1 cellular context compared by ENCODE assay signal in the genomic region with DNA sequence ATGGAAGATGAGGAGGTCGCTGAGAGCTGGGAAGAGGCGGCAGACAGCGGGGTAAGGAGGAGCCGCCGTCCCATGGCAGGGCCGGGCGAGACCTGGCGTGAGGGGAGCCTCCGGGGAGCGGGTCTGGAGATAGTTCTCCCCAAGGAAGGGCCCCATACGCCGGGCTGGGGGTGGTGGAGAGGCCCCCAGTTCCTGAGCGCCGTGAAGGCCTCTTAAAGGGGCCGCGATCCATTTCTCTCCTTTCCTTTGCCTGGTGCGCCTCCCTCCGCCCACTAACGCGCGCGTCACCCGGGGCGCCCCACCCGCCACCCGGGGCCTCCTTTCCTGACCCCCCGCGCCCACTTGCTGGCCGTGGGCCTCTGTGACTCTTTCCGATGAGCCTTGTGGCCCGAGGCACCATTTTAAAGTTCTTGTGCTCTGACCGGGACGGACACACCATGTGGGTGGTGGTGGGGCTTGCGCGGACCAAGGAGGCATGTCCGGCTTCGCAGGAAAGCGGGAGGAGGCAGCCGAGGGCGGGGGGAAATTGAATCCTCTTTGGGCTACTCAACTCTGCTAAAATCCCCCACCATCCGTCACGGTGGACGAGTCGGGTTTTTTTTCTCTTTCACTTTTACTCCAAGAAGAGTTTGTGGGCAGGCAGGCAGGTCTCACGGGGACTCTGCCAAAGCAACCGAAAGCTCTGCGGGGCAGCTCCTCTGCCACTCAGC.
A peak's percentile ranks its signal among the peaks of the same experiment; 100 is the strongest.
TF ChIP-seq lines count a peak whose summit lies in the region.

No MANE protein-coding gene starts in this region.

TF ChIP-seq in HepG2, 621 proteins besides CTCF, POLR2A, EP300 and RAD21 (continued from another document and continues in another):
- peak; percentile 65; the same call in 1 of the 2 replicates for TF ChIP-seq ZNF615 (CRISPR knock-in tag; IDR thresholded peaks at IDR 0.05; ENCODE audit: borderline replicate concordance)
- peak; percentile 88 for TF ChIP-seq SALL1 (CRISPR knock-in tag; IDR thresholded peaks at IDR 0.05)
- no peak for TF ChIP-seq NFIC (IDR thresholded peaks at IDR 0.05; ENCODE audit: low read length)
- TF ChIP-seq NPAS2 (CRISPR knock-in tag; IDR thresholded peaks at IDR 0.05; ENCODE audit: borderline replicate concordance) = 0 out of 2 replicates have a peak, but pooled peaks have one; percentile 40
- TF ChIP-seq, protein P1, sequence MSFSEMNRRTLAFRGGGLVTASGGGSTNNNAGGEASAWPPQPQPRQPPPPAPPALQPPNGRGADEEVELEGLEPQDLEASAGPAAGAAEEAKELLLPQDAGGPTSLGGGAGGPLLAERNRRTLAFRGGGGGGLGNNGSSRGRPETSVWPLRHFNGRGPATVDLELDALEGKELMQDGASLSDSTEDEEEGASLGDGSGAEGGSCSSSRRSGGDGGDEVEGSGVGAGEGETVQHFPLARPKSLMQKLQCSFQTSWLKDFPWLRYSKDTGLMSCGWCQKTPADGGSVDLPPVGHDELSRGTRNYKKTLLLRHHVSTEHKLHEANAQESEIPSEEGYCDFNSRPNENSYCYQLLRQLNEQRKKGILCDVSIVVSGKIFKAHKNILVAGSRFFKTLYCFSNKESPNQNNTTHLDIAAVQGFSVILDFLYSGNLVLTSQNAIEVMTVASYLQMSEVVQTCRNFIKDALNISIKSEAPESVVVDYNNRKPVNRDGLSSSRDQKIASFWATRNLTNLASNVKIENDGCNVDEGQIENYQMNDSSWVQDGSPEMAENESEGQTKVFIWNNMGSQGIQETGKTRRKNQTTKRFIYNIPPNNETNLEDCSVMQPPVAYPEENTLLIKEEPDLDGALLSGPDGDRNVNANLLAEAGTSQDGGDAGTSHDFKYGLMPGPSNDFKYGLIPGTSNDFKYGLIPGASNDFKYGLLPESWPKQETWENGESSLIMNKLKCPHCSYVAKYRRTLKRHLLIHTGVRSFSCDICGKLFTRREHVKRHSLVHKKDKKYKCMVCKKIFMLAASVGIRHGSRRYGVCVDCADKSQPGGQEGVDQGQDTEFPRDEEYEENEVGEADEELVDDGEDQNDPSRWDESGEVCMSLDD (CRISPR knock-in tag; IDR thresholded peaks at IDR 0.05; ENCODE audit: borderline replicate concordance) = 0 out of 2 replicates have a peak, but pooled peaks have one; percentile 60
- peak; percentile 99 for TF ChIP-seq ZFX (CRISPR knock-in tag; IDR thresholded peaks at IDR 0.05; ENCODE audit: low read depth)
- TF ChIP-seq, protein P2, sequence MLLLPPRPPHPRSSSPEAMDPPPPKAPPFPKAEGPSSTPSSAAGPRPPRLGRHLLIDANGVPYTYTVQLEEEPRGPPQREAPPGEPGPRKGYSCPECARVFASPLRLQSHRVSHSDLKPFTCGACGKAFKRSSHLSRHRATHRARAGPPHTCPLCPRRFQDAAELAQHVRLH (CRISPR knock-in tag; IDR thresholded peaks at IDR 0.05; ENCODE audit: borderline replicate concordance, low read depth) = peak; percentile 90; the same call in 1 of the 2 replicates
- TF ChIP-seq, protein P3, sequence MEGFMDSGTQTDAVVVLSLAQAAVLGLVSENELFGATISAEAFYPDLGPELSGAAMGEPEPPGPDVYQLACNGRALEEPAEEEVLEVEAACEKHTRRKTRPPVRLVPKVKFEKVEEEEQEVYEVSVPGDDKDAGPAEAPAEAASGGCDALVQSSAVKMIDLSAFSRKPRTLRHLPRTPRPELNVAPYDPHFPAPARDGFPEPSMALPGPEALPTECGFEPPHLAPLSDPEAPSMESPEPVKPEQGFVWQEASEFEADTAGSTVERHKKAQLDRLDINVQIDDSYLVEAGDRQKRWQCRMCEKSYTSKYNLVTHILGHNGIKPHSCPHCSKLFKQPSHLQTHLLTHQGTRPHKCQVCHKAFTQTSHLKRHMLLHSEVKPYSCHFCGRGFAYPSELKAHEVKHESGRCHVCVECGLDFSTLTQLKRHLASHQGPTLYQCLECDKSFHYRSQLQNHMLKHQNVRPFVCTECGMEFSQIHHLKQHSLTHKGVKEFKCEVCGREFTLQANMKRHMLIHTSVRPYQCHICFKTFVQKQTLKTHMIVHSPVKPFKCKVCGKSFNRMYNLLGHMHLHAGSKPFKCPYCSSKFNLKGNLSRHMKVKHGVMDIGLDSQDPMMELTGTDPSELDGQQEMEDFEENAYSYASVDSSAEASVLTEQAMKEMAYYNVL (CRISPR knock-in tag; IDR thresholded peaks at IDR 0.05; ENCODE audit: borderline replicate concordance) = no peak
- TF ChIP-seq HNF4G (IDR thresholded peaks at IDR 0.05; ENCODE audit: borderline replicate concordance, low read depth, low read length) = no peak
- no peak for TF ChIP-seq HNF4G (CRISPR knock-in tag; IDR thresholded peaks at IDR 0.05; ENCODE audit: borderline replicate concordance, low read depth)
- peak; percentile 29; the same call in 1 of the 2 replicates for TF ChIP-seq ZNF430 (CRISPR knock-in tag; IDR thresholded peaks at IDR 0.05)
- no peak for TF ChIP-seq HOXA7 (CRISPR knock-in tag; IDR thresholded peaks at IDR 0.05)
- TF ChIP-seq GTF2F1 (IDR thresholded peaks at IDR 0.05; ENCODE audit: low read length) = no peak
- peak; percentile 42 for TF ChIP-seq HNRNPH1 (optimal IDR thresholded peaks at IDR 0.05; ENCODE audit: low read depth, low read length)
- TF ChIP-seq CHD4 (IDR thresholded peaks at IDR 0.05; ENCODE audit: borderline replicate concordance, low read length) = no peak
- TF ChIP-seq ZNF234 (CRISPR knock-in tag; conservative IDR thresholded peaks at IDR 0.05) = 0 out of 2 replicates have a peak, but pooled peaks have one; percentile 11
- TF ChIP-seq ZNF775 (CRISPR knock-in tag; IDR thresholded peaks at IDR 0.05; ENCODE audit: borderline replicate concordance) = no peak
- no peak for TF ChIP-seq MAFG (CRISPR knock-in tag; IDR thresholded peaks at IDR 0.05)
- TF ChIP-seq ZNF136 (CRISPR knock-in tag; IDR thresholded peaks at IDR 0.05; ENCODE audit: low read depth) = no peak; the same call in 1 of the 2 replicates
- TF ChIP-seq NCOA5 (CRISPR knock-in tag; IDR thresholded peaks at IDR 0.05) = no peak
- no peak for TF ChIP-seq RFX1 (IDR thresholded peaks at IDR 0.05)
- TF ChIP-seq HDAC1 (CRISPR knock-in tag; IDR thresholded peaks at IDR 0.05) = peak; percentile 51
- peak; percentile 47; the same call in 1 of the 2 replicates for TF ChIP-seq ZBTB7B (CRISPR knock-in tag; IDR thresholded peaks at IDR 0.05)
- TF ChIP-seq ZNF879 (CRISPR knock-in tag; IDR thresholded peaks at IDR 0.05) = peak; percentile 87; the same call in 1 of the 2 replicates
- peak; percentile 42; the same call in 1 of the 2 replicates for TF ChIP-seq ZNF446 (CRISPR knock-in tag; IDR thresholded peaks at IDR 0.05)
- TF ChIP-seq, protein P4, sequence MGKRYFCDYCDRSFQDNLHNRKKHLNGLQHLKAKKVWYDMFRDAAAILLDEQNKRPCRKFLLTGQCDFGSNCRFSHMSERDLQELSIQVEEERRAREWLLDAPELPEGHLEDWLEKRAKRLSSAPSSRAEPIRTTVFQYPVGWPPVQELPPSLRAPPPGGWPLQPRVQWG (CRISPR knock-in tag; IDR thresholded peaks at IDR 0.05; ENCODE audit: borderline replicate concordance, low read depth) = no peak
- TF ChIP-seq ZNF790 (CRISPR knock-in tag; IDR thresholded peaks at IDR 0.05; ENCODE audit: borderline replicate concordance) = 0 out of 2 replicates have a peak, but pooled peaks have one; percentile 44
- TF ChIP-seq, protein P5, sequence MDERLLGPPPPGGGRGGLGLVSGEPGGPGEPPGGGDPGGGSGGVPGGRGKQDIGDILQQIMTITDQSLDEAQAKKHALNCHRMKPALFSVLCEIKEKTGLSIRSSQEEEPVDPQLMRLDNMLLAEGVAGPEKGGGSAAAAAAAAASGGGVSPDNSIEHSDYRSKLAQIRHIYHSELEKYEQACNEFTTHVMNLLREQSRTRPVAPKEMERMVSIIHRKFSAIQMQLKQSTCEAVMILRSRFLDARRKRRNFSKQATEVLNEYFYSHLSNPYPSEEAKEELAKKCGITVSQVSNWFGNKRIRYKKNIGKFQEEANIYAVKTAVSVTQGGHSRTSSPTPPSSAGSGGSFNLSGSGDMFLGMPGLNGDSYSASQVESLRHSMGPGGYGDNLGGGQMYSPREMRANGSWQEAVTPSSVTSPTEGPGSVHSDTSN (CRISPR knock-in tag; IDR thresholded peaks at IDR 0.05) = no peak
- TF ChIP-seq MYNN (CRISPR knock-in tag; IDR thresholded peaks at IDR 0.05; ENCODE audit: low read depth) = peak; percentile 77; the same call in 1 of the 2 replicates
- TF ChIP-seq FOXJ3 (CRISPR knock-in tag; IDR thresholded peaks at IDR 0.05; ENCODE audit: borderline replicate concordance) = 0 out of 2 replicates have a peak, but pooled peaks have one; percentile 32
- TF ChIP-seq, protein P6, sequence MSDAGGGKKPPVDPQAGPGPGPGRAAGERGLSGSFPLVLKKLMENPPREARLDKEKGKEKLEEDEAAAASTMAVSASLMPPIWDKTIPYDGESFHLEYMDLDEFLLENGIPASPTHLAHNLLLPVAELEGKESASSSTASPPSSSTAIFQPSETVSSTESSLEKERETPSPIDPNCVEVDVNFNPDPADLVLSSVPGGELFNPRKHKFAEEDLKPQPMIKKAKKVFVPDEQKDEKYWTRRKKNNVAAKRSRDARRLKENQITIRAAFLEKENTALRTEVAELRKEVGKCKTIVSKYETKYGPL (CRISPR knock-in tag; IDR thresholded peaks at IDR 0.05) = no peak
- TF ChIP-seq NR2F2 (IDR thresholded peaks at IDR 0.05; ENCODE audit: borderline replicate concordance, low read depth) = no peak
- no peak for TF ChIP-seq SOX5 (CRISPR knock-in tag; IDR thresholded peaks at IDR 0.05; ENCODE audit: borderline replicate concordance)
- TF ChIP-seq ZNF30 (CRISPR knock-in tag; IDR thresholded peaks at IDR 0.05) = no peak
- TF ChIP-seq ZFP1 (CRISPR knock-in tag; IDR thresholded peaks at IDR 0.05) = no peak
- peak; percentile 95; the same call in 1 of the 2 replicates for TF ChIP-seq KLF6 (CRISPR knock-in tag; IDR thresholded peaks at IDR 0.05)
- peak; percentile 38; the same call in 1 of the 2 replicates for TF ChIP-seq SNAI1 (CRISPR knock-in tag; IDR thresholded peaks at IDR 0.05; ENCODE audit: borderline replicate concordance)
- TF ChIP-seq, protein P7, sequence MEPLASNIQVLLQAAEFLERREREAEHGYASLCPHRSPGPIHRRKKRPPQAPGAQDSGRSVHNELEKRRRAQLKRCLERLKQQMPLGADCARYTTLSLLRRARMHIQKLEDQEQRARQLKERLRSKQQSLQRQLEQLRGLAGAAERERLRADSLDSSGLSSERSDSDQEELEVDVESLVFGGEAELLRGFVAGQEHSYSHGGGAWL (CRISPR knock-in tag; IDR thresholded peaks at IDR 0.05) = peak; percentile 87
- no peak for TF ChIP-seq PCBP2 (optimal IDR thresholded peaks at IDR 0.05; ENCODE audit: low read depth, low read length, poor library complexity, severe bottlenecking)
- TF ChIP-seq ELF4 (CRISPR knock-in tag; IDR thresholded peaks at IDR 0.05; ENCODE audit: borderline replicate concordance) = peak; percentile 75; the same call in 1 of the 2 replicates
- TF ChIP-seq, protein P8, sequence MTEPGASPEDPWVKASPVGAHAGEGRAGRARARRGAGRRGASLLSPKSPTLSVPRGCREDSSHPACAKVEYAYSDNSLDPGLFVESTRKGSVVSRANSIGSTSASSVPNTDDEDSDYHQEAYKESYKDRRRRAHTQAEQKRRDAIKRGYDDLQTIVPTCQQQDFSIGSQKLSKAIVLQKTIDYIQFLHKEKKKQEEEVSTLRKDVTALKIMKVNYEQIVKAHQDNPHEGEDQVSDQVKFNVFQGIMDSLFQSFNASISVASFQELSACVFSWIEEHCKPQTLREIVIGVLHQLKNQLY (CRISPR knock-in tag; IDR thresholded peaks at IDR 0.05) = 0 out of 2 replicates have a peak, but pooled peaks have one; percentile 11
- TF ChIP-seq RFX3 (CRISPR knock-in tag; IDR thresholded peaks at IDR 0.05) = no peak
- TF ChIP-seq CREB1 (IDR thresholded peaks at IDR 0.05) = no peak
- TF ChIP-seq CREB1 (CRISPR knock-in tag; IDR thresholded peaks at IDR 0.05) = no peak
- TF ChIP-seq ZNF331 (CRISPR knock-in tag; IDR thresholded peaks at IDR 0.05) = no peak
- TF ChIP-seq MBNL3 (CRISPR knock-in tag; conservative IDR thresholded peaks at IDR 0.05) = no peak
- TF ChIP-seq KMT2A (CRISPR knock-in tag; IDR thresholded peaks at IDR 0.05) = peak; percentile 58
- TF ChIP-seq FOXC1 (CRISPR knock-in tag; IDR thresholded peaks at IDR 0.05; ENCODE audit: borderline replicate concordance) = no peak; the same call in 1 of the 2 replicates
- TF ChIP-seq KDM2A (CRISPR knock-in tag; IDR thresholded peaks at IDR 0.05; ENCODE audit: borderline replicate concordance, low read depth) = peak; percentile 56; the same call in 1 of the 2 replicates
- TF ChIP-seq CCAR2 (optimal IDR thresholded peaks at IDR 0.05; ENCODE audit: low read depth, low read length) = no peak
- peak; percentile 90; the same call in 1 of the 2 replicates for TF ChIP-seq ZNF558 (CRISPR knock-in tag; IDR thresholded peaks at IDR 0.05; ENCODE audit: borderline replicate concordance)
- TF ChIP-seq RNF2 (conservative IDR thresholded peaks at IDR 0.05; ENCODE audit: low read depth) = no peak
- TF ChIP-seq MEIS2 (CRISPR knock-in tag; IDR thresholded peaks at IDR 0.05) = peak; percentile 87; the same call in 1 of the 2 replicates
- TF ChIP-seq, protein P9, sequence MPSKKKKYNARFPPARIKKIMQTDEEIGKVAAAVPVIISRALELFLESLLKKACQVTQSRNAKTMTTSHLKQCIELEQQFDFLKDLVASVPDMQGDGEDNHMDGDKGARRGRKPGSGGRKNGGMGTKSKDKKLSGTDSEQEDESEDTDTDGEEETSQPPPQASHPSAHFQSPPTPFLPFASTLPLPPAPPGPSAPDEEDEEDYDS (CRISPR knock-in tag; IDR thresholded peaks at IDR 0.05) = no peak; the same call in 1 of the 2 replicates
- TF ChIP-seq, protein P10, sequence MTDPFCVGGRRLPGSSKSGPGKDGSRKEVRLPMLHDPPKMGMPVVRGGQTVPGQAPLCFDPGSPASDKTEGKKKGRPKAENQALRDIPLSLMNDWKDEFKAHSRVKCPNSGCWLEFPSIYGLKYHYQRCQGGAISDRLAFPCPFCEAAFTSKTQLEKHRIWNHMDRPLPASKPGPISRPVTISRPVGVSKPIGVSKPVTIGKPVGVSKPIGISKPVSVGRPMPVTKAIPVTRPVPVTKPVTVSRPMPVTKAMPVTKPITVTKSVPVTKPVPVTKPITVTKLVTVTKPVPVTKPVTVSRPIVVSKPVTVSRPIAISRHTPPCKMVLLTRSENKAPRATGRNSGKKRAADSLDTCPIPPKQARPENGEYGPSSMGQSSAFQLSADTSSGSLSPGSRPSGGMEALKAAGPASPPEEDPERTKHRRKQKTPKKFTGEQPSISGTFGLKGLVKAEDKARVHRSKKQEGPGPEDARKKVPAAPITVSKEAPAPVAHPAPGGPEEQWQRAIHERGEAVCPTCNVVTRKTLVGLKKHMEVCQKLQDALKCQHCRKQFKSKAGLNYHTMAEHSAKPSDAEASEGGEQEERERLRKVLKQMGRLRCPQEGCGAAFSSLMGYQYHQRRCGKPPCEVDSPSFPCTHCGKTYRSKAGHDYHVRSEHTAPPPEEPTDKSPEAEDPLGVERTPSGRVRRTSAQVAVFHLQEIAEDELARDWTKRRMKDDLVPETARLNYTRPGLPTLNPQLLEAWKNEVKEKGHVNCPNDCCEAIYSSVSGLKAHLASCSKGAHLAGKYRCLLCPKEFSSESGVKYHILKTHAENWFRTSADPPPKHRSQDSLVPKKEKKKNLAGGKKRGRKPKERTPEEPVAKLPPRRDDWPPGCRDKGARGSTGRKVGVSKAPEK (CRISPR knock-in tag; IDR thresholded peaks at IDR 0.05; ENCODE audit: borderline replicate concordance) = no peak
- no peak; the same call in 1 of the 2 replicates for TF ChIP-seq POGZ (CRISPR knock-in tag; IDR thresholded peaks at IDR 0.05)
- TF ChIP-seq, protein P11, sequence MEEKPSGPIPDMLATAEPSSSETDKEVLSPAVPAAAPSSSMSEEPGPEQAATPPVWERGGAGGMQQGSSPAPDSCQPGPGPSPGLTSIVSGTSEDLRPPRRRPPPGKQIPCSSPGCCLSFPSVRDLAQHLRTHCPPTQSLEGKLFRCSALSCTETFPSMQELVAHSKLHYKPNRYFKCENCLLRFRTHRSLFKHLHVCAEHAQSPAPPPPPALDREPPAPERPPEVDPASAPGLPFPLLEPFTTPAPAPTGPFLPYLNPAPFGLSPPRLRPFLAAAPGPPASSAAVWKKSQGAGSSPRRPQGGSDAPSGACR (CRISPR knock-in tag; IDR thresholded peaks at IDR 0.05) = peak; percentile 15; the same call in 1 of the 2 replicates
